ENCODE assay signal across 8 cellular contexts in the genomic region with DNA sequence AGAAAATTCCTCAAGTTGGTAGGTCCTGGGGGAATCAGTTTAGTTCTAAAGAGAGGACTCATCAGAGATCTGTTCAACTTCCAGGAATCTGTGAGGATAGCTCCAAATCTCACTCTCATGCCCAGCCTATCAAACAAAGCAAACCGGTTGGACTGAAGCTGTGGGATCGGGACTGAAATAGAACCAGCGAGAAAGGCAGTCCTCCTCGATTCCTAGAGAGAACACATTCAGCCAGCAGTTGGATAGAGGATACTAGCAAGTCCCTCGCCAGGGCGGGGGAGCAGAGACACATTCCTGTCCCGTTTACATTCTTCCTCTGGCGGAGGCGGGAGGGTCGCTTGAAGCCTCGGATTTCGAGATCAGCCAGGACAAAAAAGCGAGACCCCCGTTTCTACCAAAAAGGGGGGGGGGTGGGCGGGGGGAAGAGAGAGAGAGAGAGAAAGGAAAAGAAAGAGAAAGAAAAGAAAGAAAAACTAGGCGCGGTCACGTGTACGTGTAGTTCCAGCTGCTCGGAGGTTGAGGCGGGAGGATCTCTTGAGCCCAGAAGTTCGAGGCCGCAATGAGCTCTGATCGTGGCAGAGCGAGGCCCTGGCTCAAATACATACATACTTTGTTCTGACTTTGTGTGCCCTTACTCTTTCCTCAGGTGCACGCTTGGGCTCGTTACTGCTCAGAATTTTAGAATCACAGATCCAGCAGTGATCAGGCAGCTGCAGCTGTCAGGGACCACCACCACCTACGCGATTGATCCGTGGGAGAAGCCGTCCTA. TPM values are rescaled to one million over a fixed set of nuclear protein-coding genes. Genes with fewer than 3 reads are reported as not detected.
A peak's percentile ranks its signal among the peaks of the same experiment; 100 is the strongest.
DNase-seq lines count a peak whose midpoint lies in the region; ATAC-seq and TF ChIP-seq lines count a peak whose summit lies in the region.

No MANE protein-coding gene starts in this region.

- ATAC-seq in activated T-cell treated with anti-CD3 and anti-CD28 coated beads, Interleukin-2, amount 50 U/mL, for 72 hours (replicated peaks in 1 of 2), result no peak
- no peak for ATAC-seq in activated B cell treated with CpG ODN at 0.5 μM for 24 hours (ENCODE audit: low read depth)
- ATAC-seq in GM18505 (IDR thresholded peaks at IDR 0.05; ENCODE audit: unreplicated experiment), result no peak

- peaks cover 5% of the 10 kb centered on the region for H3K27me3 ChIP-seq in mucosa of stomach (ENCODE audit: control insufficient read depth, insufficient read depth, low read length)

- peaks cover 2 to 6% of the 10 kb centered on the region in 2 donors for H3K36me3 Mint-ChIP-seq in activated T-cell treated with anti-CD3 and anti-CD28 coated beads, Interleukin-2, amount 50 U/mL, for 72 hours (ENCODE audit: insufficient read depth in 2 of 2)
- peaks cover 8% of the 10 kb centered on the region for H3K36me3 Mint-ChIP-seq in activated B cell treated with CpG ODN at 0.5 μM for 24 hours (ENCODE audit: low read depth)

- no peaks in the 10 kb centered on the region for H3K9me3 ChIP-seq in mucosa of stomach (ENCODE audit: control insufficient read depth, low read length)

- POLR2A ChIA-PET in activated B cell treated with CpG ODN at 0.5 μM for 24 hours (lab: Charles Lee), result interaction anchor here (1.1 kb wide), 1 partner anchor 20 kb away, joined by 7 read pairs; a partner anchor contains a TSS

- H3K4me1 ChIP-seq in mucosa of stomach (ENCODE audit: control insufficient read depth, insufficient read depth, low read length) (peaks cover 4% of the 10 kb centered on the region), urinary bladder (ENCODE audit: insufficient read depth) (no peaks in the 10 kb centered on the region)

- 9% methylated on average over 31 of the region's 31 CpGs for WGBS in urinary bladder

- CTCF ChIA-PET in activated B cell treated with CpG ODN at 0.5 μM for 24 hours (lab: Charles Lee), result interaction anchor here (1.4 kb wide), 1 partner anchor 148 kb away, joined by 3 read pairs; no protein-coding TSS in a partner anchor

- peaks cover 56% of the 10 kb centered on the region for H3K4me1 Mint-ChIP-seq in activated T-cell treated with anti-CD3 and anti-CD28 coated beads, Interleukin-2, amount 50 U/mL, for 72 hours (ENCODE audit: low read depth)
- peaks cover 38% of the 10 kb centered on the region for H3K4me1 Mint-ChIP-seq in activated B cell treated with CpG ODN at 0.5 μM for 24 hours

- peak overlapping the region; percentile 56 for H3K4me3 ChIP-seq in mucosa of stomach (ENCODE audit: low read length)
- H3K4me3 ChIP-seq in urinary bladder (ENCODE audit: low read depth, low read length), result peak overlapping the region; percentile 43

- H3K27ac ChIP-seq in urinary bladder (ENCODE audit: low read depth), result no peak overlapping the region

- intact Hi-C loops in activated B cell treated with CpG ODN at 0.5 μM for 24 hours (cut with micrococcal nuclease), result no loop called here

- H3K36me3 ChIP-seq in mucosa of stomach (ENCODE audit: control insufficient read depth, insufficient read depth, low read length) (no peaks in the 10 kb centered on the region), urinary bladder (ENCODE audit: insufficient read depth) (no peaks in the 10 kb centered on the region)

- peak overlapping the region; percentile 81 to 89 for H3K4me3 Mint-ChIP-seq in activated T-cell treated with anti-CD3 and anti-CD28 coated beads, Interleukin-2, amount 50 U/mL, for 72 hours
- H3K4me3 Mint-ChIP-seq in activated B cell treated with CpG ODN at 0.5 μM for 24 hours, result peak overlapping the region; percentile 44

- H3K9me3 Mint-ChIP-seq in activated T-cell treated with anti-CD3 and anti-CD28 coated beads, Interleukin-2, amount 50 U/mL, for 72 hours, result no peaks in the 10 kb centered on the region
- peaks cover 8% of the 10 kb centered on the region for H3K9me3 Mint-ChIP-seq in activated B cell treated with CpG ODN at 0.5 μM for 24 hours

- no peak overlapping the region for H3K27ac Mint-ChIP-seq in activated T-cell treated with anti-CD3 and anti-CD28 coated beads, Interleukin-2, amount 50 U/mL, for 72 hours
- no peak overlapping the region for H3K27ac Mint-ChIP-seq in activated B cell treated with CpG ODN at 0.5 μM for 24 hours

- TF ChIP-seq POLR2A in GM18505 (IDR thresholded peaks at IDR 0.05; ENCODE audit: borderline replicate concordance, extremely low read depth, insufficient read depth, insufficient read length), result no peak

- DNase-seq in activated T-cell treated with anti-CD3 and anti-CD28 coated beads, Interleukin-2, amount 50 U/mL, for 72 hours, result peak; percentile 19 to 20
- no peak for DNase-seq in activated T-cell treated with anti-CD3 and anti-CD28 coated beads, Interleukin-2, amount 50 U/mL, for 1 hour
- DNase-seq in NCI-H2171 treated with DMSO at 0.1 percent for 48 hours (lab: John Stamatoyannopoulos, UW) (peak; percentile 85), activated B cell treated with CpG ODN at 0.5 μM for 24 hours (no peak), fibroblast of peridontal ligament (ENCODE audit: extremely low read depth) (peak; percentile 99)

- H3K27me3 Mint-ChIP-seq in activated T-cell treated with anti-CD3 and anti-CD28 coated beads, Interleukin-2, amount 50 U/mL, for 72 hours (ENCODE audit: low read depth), result peaks cover 40% of the 10 kb centered on the region
- peaks cover 25% of the 10 kb centered on the region for H3K27me3 Mint-ChIP-seq in activated B cell treated with CpG ODN at 0.5 μM for 24 hours

- H3K9ac ChIP-seq in mucosa of stomach (ENCODE audit: low read length), result peak overlapping the region; percentile 63

- TF ChIP-seq CTCF in activated B cell treated with CpG ODN at 0.5 μM for 24 hours (IDR thresholded peaks at IDR 0.05), result no peak

RNA-seq across cellular contexts. Expression of a gene that starts 19.5 kb away (rescaled TPM):
- 1 to 10 TPM; 1.6 to 2.1 TPM for total RNA-seq in activated T-cell treated with anti-CD3 and anti-CD28 coated beads, Interleukin-2, amount 50 U/mL, for 72 hours
- total RNA-seq in activated B cell treated with CpG ODN at 0.5 μM for 24 hours, result 0.31 TPM in 1 of 2 replicates, not detected in the other
- total RNA-seq in urinary bladder, result 3.2 TPM
- polyA plus RNA-seq in urinary bladder, result 1.3 TPM

RNA-seq across cellular contexts. Expression of a gene that starts 59.4 kb away (rescaled TPM):
- total RNA-seq in activated T-cell treated with anti-CD3 and anti-CD28 coated beads, Interleukin-2, amount 50 U/mL, for 72 hours, result not detected
- not detected in 2 replicates for total RNA-seq in activated B cell treated with CpG ODN at 0.5 μM for 24 hours
- not detected for total RNA-seq in urinary bladder
- not detected for polyA plus RNA-seq in urinary bladder

Comparison
In these comparisons a context has a peak if more than half of its experiments do, and no peak if none do; other contexts are left out.
1. DNase-seq: peak in activated T-cell treated with anti-CD3 and anti-CD28 coated beads, Interleukin-2, amount 50 U/mL, for 72 hours (2 of 2), NCI-H2171 treated with DMSO at 0.1 percent for 48 hours (single experiment) and fibroblast of peridontal ligament (single experiment); none in activated T-cell treated with anti-CD3 and anti-CD28 coated beads, Interleukin-2, amount 50 U/mL, for 1 hour (single experiment) and activated B cell treated with CpG ODN at 0.5 μM for 24 hours (single experiment).